1 cellular context compared by ENCODE assay signal in the genomic region with DNA sequence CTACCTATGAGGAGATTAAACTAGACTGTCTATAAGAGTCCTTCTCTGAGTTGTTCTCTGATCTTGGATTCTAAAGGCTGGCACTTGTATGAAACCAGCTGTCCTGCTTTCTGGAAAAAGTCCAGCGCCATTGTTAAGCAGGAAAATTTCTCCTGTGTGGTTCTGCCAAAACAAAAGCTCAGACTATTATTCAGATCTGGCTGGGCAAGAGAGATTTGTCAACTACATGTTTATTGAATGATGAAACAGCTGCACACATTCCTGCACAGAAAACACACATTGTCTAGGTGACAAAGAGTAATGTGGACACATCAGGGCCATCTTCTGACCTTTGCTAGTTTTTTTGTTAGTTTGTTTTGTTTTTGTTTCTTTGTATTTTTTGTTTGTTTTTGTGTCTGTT.
TF ChIP-seq lines count a peak whose summit lies in the region.

No MANE protein-coding gene starts in this region.

TF ChIP-seq in GM23338, 12 proteins besides CTCF, POLR2A, EP300 and RAD21 (continued from another document):
- TF ChIP-seq, protein P1, sequence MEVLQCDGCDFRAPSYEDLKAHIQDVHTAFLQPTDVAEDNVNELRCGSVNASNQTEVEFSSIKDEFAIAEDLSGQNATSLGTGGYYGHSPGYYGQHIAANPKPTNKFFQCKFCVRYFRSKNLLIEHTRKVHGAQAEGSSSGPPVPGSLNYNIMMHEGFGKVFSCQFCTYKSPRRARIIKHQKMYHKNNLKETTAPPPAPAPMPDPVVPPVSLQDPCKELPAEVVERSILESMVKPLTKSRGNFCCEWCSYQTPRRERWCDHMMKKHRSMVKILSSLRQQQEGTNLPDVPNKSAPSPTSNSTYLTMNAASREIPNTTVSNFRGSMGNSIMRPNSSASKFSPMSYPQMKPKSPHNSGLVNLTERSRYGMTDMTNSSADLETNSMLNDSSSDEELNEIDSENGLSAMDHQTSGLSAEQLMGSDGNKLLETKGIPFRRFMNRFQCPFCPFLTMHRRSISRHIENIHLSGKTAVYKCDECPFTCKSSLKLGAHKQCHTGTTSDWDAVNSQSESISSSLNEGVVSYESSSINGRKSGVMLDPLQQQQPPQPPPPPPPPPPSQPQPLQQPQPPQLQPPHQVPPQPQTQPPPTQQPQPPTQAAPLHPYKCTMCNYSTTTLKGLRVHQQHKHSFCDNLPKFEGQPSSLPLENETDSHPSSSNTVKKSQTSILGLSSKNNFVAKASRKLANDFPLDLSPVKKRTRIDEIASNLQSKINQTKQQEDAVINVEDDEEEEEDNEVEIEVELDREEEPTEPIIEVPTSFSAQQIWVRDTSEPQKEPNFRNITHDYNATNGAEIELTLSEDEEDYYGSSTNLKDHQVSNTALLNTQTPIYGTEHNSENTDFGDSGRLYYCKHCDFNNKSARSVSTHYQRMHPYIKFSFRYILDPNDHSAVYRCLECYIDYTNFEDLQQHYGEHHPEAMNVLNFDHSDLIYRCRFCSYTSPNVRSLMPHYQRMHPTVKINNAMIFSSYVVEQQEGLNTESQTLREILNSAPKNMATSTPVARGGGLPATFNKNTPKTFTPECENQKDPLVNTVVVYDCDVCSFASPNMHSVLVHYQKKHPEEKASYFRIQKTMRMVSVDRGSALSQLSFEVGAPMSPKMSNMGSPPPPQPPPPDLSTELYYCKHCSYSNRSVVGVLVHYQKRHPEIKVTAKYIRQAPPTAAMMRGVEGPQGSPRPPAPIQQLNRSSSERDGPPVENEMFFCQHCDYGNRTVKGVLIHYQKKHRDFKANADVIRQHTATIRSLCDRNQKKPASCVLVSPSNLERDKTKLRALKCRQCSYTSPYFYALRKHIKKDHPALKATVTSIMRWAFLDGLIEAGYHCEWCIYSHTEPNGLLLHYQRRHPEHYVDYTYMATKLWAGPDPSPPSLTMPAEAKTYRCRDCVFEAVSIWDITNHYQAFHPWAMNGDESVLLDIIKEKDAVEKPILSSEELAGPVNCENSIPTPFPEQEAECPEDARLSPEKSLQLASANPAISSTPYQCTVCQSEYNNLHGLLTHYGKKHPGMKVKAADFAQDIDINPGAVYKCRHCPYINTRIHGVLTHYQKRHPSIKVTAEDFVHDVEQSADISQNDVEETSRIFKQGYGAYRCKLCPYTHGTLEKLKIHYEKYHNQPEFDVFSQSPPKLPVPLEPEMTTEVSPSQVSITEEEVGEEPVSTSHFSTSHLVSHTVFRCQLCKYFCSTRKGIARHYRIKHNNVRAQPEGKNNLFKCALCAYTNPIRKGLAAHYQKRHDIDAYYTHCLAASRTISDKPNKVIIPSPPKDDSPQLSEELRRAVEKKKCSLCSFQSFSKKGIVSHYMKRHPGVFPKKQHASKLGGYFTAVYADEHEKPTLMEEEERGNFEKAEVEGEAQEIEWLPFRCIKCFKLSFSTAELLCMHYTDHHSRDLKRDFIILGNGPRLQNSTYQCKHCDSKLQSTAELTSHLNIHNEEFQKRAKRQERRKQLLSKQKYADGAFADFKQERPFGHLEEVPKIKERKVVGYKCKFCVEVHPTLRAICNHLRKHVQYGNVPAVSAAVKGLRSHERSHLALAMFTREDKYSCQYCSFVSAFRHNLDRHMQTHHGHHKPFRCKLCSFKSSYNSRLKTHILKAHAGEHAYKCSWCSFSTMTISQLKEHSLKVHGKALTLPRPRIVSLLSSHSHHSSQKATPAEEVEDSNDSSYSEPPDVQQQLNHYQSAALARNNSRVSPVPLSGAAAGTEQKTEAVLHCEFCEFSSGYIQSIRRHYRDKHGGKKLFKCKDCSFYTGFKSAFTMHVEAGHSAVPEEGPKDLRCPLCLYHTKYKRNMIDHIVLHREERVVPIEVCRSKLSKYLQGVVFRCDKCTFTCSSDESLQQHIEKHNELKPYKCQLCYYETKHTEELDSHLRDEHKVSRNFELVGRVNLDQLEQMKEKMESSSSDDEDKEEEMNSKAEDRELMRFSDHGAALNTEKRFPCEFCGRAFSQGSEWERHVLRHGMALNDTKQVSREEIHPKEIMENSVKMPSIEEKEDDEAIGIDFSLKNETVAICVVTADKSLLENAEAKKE (CRISPR knock-in tag; IDR thresholded peaks at IDR 0.05), result no peak
- no peak for TF ChIP-seq NANOG (IDR thresholded peaks at IDR 0.05; ENCODE audit: borderline replicate concordance)
- TF ChIP-seq, protein P2, sequence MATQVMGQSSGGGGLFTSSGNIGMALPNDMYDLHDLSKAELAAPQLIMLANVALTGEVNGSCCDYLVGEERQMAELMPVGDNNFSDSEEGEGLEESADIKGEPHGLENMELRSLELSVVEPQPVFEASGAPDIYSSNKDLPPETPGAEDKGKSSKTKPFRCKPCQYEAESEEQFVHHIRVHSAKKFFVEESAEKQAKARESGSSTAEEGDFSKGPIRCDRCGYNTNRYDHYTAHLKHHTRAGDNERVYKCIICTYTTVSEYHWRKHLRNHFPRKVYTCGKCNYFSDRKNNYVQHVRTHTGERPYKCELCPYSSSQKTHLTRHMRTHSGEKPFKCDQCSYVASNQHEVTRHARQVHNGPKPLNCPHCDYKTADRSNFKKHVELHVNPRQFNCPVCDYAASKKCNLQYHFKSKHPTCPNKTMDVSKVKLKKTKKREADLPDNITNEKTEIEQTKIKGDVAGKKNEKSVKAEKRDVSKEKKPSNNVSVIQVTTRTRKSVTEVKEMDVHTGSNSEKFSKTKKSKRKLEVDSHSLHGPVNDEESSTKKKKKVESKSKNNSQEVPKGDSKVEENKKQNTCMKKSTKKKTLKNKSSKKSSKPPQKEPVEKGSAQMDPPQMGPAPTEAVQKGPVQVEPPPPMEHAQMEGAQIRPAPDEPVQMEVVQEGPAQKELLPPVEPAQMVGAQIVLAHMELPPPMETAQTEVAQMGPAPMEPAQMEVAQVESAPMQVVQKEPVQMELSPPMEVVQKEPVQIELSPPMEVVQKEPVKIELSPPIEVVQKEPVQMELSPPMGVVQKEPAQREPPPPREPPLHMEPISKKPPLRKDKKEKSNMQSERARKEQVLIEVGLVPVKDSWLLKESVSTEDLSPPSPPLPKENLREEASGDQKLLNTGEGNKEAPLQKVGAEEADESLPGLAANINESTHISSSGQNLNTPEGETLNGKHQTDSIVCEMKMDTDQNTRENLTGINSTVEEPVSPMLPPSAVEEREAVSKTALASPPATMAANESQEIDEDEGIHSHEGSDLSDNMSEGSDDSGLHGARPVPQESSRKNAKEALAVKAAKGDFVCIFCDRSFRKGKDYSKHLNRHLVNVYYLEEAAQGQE (IDR thresholded peaks at IDR 0.05; ENCODE audit: unreplicated experiment), result no peak
- no peak for TF ChIP-seq POLR2AphosphoS5 (IDR thresholded peaks at IDR 0.05; ENCODE audit: low read depth)
- TF ChIP-seq STAT1 (IDR thresholded peaks at IDR 0.05; ENCODE audit: unreplicated experiment), result no peak
- no peak for TF ChIP-seq ZNF114 (CRISPR knock-in tag; IDR thresholded peaks at IDR 0.05)
TF ChIP-seq in GM23338: peak in this region for 0.
